Comparison of ENCODE assay signal across 2 cellular contexts in the genomic region with DNA sequence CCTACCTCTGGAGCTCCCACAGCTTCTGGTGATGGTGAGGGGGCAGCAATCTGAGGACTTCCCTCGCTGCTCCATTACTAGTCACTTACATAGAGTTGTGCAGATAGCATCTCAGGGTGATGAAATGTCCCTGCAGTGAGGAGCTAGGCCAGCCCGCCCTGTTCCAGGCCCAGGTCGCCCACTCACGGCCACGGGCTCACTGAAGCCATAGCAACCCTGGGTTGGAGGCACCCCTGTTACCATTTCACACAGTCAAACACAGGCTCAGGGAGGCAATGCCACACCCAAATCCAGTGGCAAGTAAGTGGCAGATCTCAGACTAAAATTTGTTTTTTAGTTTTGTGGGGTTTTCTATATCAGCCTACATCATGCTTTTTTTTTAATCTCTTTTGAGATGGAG.
A peak's percentile ranks its signal among the peaks of the same experiment; 100 is the strongest.
TF ChIP-seq lines count a peak whose summit lies in the region.

No MANE protein-coding gene starts in this region.

TF ChIP-seq in HEK293, 187 proteins besides CTCF, POLR2A, EP300 and RAD21:
- TF ChIP-seq MEIS1 (CRISPR knock-in tag; IDR thresholded peaks at IDR 0.05; ENCODE audit: borderline replicate concordance) (no peak), HOXA7 (CRISPR knock-in tag; IDR thresholded peaks at IDR 0.05; ENCODE audit: borderline replicate concordance) (no peak), GLIS2 (tag by site-specific recombination; IDR thresholded peaks at IDR 0.05) (no peak), EGR2 (tag by site-specific recombination; IDR thresholded peaks at IDR 0.05; ENCODE audit: low read depth) (peak; percentile 36), ZNF777 (tag by site-specific recombination; IDR thresholded peaks at IDR 0.05; ENCODE audit: borderline replicate concordance) (no peak), ZFHX2 (tag by site-specific recombination; conservative IDR thresholded peaks at IDR 0.05) (peak; percentile 79), ZNF664 (tag by site-specific recombination; IDR thresholded peaks at IDR 0.05) (no peak)

TF ChIP-seq in K562, 482 proteins besides CTCF, POLR2A, EP300 and RAD21 (continues in another document):
- TF ChIP-seq HMGN3 (IDR thresholded peaks at IDR 0.05; ENCODE audit: borderline replicate concordance, extremely low read depth, insufficient read length, low read depth, low read length) (peak; percentile 32), BACH1 (tag; IDR thresholded peaks at IDR 0.05) (peak; percentile 30; the same call in 1 of the 2 replicates), HNRNPLL (IDR thresholded peaks at IDR 0.05; ENCODE audit: low read depth, low read length, poor library complexity, severe bottlenecking) (no peak), MAZ (CRISPR knock-in tag; conservative IDR thresholded peaks at IDR 0.05 in 1 of 2, IDR thresholded peaks at IDR 0.05 in 1 of 2) (peak in 1 of 2 experiments; percentile 52; a peak in 1 of 4 replicates), NEUROD1 (IDR thresholded peaks at IDR 0.05; ENCODE audit: borderline replicate concordance, low read depth, low read length, partially characterized antibody) (peak; percentile 33), TRIM24 (IDR thresholded peaks at IDR 0.05) (peak in 1 of 2 experiments; percentile 32; a peak in 1 of 4 replicates), GTF2E2 (tag; IDR thresholded peaks at IDR 0.05) (no peak), POLR2G (IDR thresholded peaks at IDR 0.05; ENCODE audit: low read depth, low read length) (0 out of 2 replicates have a peak, but pooled peaks have one; percentile 30), ZNF445 (CRISPR knock-in tag; IDR thresholded peaks at IDR 0.05; ENCODE audit: low read depth) (no peak), MYC (IDR thresholded peaks at IDR 0.05; ENCODE audit: low read depth, low read length) (peak; percentile 37; the same call in 1 of the 2 replicates), MYC (CRISPR knock-in tag; IDR thresholded peaks at IDR 0.05; ENCODE audit: borderline replicate concordance, low read depth) (0 out of 2 replicates have a peak, but pooled peaks have one; percentile 40), CEBPG (CRISPR knock-in tag; IDR thresholded peaks at IDR 0.05) (peak; percentile 90), CEBPG (tag; conservative IDR thresholded peaks at IDR 0.05 in 1 of 2, IDR thresholded peaks at IDR 0.05 in 1 of 2) (peak; percentile 85 to 91), ZNF134 (CRISPR knock-in tag; conservative IDR thresholded peaks at IDR 0.05) (no peak), RBM22 (IDR thresholded peaks at IDR 0.05; ENCODE audit: low read depth, low read length, poor library complexity, severe bottlenecking) (no peak), ARID1B (IDR thresholded peaks at IDR 0.05) (peak; percentile 49; the same call in 1 of the 2 replicates), L3MBTL2 (IDR thresholded peaks at IDR 0.05) (0 out of 2 replicates have a peak, but pooled peaks have one; percentile 43), RFX1 (IDR thresholded peaks at IDR 0.05) (peak; percentile 73), TBL1XR1 (IDR thresholded peaks at IDR 0.05; ENCODE audit: low read length in 2 of 2) (no peak), SMARCA4 (IDR thresholded peaks at IDR 0.05) (peak; percentile 50; the same call in 1 of the 2 replicates), CUX1 (CRISPR knock-in tag; IDR thresholded peaks at IDR 0.05) (no peak), ZNF584 (CRISPR knock-in tag; IDR thresholded peaks at IDR 0.05; ENCODE audit: low read depth) (0 out of 2 replicates have a peak, but pooled peaks have one; percentile 53), TSC22D4 (tag; IDR thresholded peaks at IDR 0.05) (no peak), IFI16 (CRISPR knock-in tag; IDR thresholded peaks at IDR 0.05) (no peak), MEIS2 (IDR thresholded peaks at IDR 0.05; ENCODE audit: partially characterized antibody) (peak; percentile 90), JUND (IDR thresholded peaks at IDR 0.05; ENCODE audit: borderline replicate concordance, low read depth, low read length) (peak; percentile 74), JUND (tag; IDR thresholded peaks at IDR 0.05; ENCODE audit: borderline replicate concordance, low read depth, low read length) (peak; percentile 51; the same call in 1 of the 3 replicates), NRF1 (conservative IDR thresholded peaks at IDR 0.05 in 1 of 2, IDR thresholded peaks at IDR 0.05 in 1 of 2) (0 out of 4 replicates have a peak, but pooled peaks of 1 of the 2 experiments have one; percentile 12), RCOR1 (IDR thresholded peaks at IDR 0.05; ENCODE audit: borderline replicate concordance in 1 of 2, low read depth in 2 of 2, low read length in 2 of 2) (peak in 1 of 2 experiments; percentile 87; a peak in 2 of 4 replicates), CEBPB (tag; IDR thresholded peaks at IDR 0.05) (peak; percentile 87)
- TF ChIP-seq, protein P1, sequence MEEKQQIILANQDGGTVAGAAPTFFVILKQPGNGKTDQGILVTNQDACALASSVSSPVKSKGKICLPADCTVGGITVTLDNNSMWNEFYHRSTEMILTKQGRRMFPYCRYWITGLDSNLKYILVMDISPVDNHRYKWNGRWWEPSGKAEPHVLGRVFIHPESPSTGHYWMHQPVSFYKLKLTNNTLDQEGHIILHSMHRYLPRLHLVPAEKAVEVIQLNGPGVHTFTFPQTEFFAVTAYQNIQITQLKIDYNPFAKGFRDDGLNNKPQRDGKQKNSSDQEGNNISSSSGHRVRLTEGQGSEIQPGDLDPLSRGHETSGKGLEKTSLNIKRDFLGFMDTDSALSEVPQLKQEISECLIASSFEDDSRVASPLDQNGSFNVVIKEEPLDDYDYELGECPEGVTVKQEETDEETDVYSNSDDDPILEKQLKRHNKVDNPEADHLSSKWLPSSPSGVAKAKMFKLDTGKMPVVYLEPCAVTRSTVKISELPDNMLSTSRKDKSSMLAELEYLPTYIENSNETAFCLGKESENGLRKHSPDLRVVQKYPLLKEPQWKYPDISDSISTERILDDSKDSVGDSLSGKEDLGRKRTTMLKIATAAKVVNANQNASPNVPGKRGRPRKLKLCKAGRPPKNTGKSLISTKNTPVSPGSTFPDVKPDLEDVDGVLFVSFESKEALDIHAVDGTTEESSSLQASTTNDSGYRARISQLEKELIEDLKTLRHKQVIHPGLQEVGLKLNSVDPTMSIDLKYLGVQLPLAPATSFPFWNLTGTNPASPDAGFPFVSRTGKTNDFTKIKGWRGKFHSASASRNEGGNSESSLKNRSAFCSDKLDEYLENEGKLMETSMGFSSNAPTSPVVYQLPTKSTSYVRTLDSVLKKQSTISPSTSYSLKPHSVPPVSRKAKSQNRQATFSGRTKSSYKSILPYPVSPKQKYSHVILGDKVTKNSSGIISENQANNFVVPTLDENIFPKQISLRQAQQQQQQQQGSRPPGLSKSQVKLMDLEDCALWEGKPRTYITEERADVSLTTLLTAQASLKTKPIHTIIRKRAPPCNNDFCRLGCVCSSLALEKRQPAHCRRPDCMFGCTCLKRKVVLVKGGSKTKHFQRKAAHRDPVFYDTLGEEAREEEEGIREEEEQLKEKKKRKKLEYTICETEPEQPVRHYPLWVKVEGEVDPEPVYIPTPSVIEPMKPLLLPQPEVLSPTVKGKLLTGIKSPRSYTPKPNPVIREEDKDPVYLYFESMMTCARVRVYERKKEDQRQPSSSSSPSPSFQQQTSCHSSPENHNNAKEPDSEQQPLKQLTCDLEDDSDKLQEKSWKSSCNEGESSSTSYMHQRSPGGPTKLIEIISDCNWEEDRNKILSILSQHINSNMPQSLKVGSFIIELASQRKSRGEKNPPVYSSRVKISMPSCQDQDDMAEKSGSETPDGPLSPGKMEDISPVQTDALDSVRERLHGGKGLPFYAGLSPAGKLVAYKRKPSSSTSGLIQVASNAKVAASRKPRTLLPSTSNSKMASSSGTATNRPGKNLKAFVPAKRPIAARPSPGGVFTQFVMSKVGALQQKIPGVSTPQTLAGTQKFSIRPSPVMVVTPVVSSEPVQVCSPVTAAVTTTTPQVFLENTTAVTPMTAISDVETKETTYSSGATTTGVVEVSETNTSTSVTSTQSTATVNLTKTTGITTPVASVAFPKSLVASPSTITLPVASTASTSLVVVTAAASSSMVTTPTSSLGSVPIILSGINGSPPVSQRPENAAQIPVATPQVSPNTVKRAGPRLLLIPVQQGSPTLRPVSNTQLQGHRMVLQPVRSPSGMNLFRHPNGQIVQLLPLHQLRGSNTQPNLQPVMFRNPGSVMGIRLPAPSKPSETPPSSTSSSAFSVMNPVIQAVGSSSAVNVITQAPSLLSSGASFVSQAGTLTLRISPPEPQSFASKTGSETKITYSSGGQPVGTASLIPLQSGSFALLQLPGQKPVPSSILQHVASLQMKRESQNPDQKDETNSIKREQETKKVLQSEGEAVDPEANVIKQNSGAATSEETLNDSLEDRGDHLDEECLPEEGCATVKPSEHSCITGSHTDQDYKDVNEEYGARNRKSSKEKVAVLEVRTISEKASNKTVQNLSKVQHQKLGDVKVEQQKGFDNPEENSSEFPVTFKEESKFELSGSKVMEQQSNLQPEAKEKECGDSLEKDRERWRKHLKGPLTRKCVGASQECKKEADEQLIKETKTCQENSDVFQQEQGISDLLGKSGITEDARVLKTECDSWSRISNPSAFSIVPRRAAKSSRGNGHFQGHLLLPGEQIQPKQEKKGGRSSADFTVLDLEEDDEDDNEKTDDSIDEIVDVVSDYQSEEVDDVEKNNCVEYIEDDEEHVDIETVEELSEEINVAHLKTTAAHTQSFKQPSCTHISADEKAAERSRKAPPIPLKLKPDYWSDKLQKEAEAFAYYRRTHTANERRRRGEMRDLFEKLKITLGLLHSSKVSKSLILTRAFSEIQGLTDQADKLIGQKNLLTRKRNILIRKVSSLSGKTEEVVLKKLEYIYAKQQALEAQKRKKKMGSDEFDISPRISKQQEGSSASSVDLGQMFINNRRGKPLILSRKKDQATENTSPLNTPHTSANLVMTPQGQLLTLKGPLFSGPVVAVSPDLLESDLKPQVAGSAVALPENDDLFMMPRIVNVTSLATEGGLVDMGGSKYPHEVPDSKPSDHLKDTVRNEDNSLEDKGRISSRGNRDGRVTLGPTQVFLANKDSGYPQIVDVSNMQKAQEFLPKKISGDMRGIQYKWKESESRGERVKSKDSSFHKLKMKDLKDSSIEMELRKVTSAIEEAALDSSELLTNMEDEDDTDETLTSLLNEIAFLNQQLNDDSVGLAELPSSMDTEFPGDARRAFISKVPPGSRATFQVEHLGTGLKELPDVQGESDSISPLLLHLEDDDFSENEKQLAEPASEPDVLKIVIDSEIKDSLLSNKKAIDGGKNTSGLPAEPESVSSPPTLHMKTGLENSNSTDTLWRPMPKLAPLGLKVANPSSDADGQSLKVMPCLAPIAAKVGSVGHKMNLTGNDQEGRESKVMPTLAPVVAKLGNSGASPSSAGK (IDR thresholded peaks at IDR 0.05): peak; percentile 12; the same call in 1 of the 2 replicates
- TF ChIP-seq, protein P2, sequence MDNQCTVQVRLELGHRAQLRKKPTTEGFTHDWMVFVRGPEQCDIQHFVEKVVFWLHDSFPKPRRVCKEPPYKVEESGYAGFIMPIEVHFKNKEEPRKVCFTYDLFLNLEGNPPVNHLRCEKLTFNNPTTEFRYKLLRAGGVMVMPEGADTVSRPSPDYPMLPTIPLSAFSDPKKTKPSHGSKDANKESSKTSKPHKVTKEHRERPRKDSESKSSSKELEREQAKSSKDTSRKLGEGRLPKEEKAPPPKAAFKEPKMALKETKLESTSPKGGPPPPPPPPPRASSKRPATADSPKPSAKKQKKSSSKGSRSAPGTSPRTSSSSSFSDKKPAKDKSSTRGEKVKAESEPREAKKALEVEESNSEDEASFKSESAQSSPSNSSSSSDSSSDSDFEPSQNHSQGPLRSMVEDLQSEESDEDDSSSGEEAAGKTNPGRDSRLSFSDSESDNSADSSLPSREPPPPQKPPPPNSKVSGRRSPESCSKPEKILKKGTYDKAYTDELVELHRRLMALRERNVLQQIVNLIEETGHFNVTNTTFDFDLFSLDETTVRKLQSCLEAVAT (IDR thresholded peaks at IDR 0.05): no peak
- TF ChIP-seq, protein P3, sequence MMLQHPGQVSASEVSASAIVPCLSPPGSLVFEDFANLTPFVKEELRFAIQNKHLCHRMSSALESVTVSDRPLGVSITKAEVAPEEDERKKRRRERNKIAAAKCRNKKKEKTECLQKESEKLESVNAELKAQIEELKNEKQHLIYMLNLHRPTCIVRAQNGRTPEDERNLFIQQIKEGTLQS (IDR thresholded peaks at IDR 0.05): peak; percentile 94
- TF ChIP-seq, protein P3 (CRISPR knock-in tag; conservative IDR thresholded peaks at IDR 0.05): no peak
- TF ChIP-seq, protein P4, sequence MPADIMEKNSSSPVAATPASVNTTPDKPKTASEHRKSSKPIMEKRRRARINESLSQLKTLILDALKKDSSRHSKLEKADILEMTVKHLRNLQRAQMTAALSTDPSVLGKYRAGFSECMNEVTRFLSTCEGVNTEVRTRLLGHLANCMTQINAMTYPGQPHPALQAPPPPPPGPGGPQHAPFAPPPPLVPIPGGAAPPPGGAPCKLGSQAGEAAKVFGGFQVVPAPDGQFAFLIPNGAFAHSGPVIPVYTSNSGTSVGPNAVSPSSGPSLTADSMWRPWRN (IDR thresholded peaks at IDR 0.05; ENCODE audit: low read depth): 0 out of 2 replicates have a peak, but pooled peaks have one; percentile 17
